In the genomic region with DNA sequence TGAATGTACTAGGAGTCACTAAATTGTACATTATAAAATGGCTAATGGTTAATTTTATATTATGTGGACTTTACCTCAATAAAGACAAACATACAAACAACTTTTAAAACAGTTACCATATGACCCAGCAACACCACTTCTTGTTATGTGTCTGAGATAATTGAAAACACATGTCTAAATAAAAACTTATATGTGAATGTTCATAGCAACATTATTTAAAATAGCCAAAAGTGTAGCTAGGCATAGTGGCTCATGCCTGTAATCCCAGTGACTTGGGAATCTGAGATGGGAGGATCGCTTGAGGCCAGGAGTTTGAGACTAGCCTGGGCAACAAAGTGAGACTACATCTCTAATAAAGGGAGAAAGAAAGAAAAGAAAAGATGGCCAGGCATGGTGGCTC, we compare ENCODE assay signal across 17 cellular contexts. TPM values are rescaled to one million over a fixed set of nuclear protein-coding genes. Genes with fewer than 3 reads are reported as not detected.
DNase-seq lines count a peak whose midpoint lies in the region; ATAC-seq and TF ChIP-seq lines count a peak whose summit lies in the region.
"Had no signal": no experiment of that assay in that cellular context is flagged by ENCODE, and none has a peak within 500 bp of the region (broad histone marks: within the 10 kb centered on the region; RNA-seq: fewer than 3 reads in every experiment).

No MANE protein-coding gene starts in this region.

- no peak overlapping the region for H3K4me3 ChIP-seq in mucosa of descending colon

- H3K4me1 Mint-ChIP-seq in HFFc6 (ENCODE audit: low read depth), result peaks cover 38% of the 10 kb centered on the region
- H3K4me1 Mint-ChIP-seq: H9 had no signal

- no peak for TF ChIP-seq CTCF in HFFc6 (IDR thresholded peaks at IDR 0.05)
- no peak for TF ChIP-seq CTCF in mucosa of descending colon (IDR thresholded peaks at IDR 0.05)

- 0 out of 2 replicates have a peak, but pooled peaks cover 9% of the 10 kb centered on the region for H3K36me3 Mint-ChIP-seq in HFFc6 (ENCODE audit: low read depth)
- H3K36me3 Mint-ChIP-seq: CD8-positive, alpha-beta T cell had no signal

- H3K27me3 Mint-ChIP-seq in HFFc6 (ENCODE audit: insufficient read depth), result peaks cover 2% of the 10 kb centered on the region

- H3K36me3 ChIP-seq in mucosa of descending colon (ENCODE audit: low read depth), result no peaks in the 10 kb centered on the region
- H3K36me3 ChIP-seq: BE2C had no signal

- no peak overlapping the region for H3K4me3 Mint-ChIP-seq in HFFc6
- H3K4me3 Mint-ChIP-seq: CD8-positive, alpha-beta T cell; H9 had no signal

- H3K9me3 ChIP-seq in mucosa of descending colon, result no peaks in the 10 kb centered on the region
- H3K9me3 ChIP-seq: BE2C had no signal

- no peaks in the 10 kb centered on the region for H3K4me1 ChIP-seq in mucosa of descending colon (ENCODE audit: low read depth)
- H3K4me1 ChIP-seq: BE2C had no signal

- DNase-seq in HFFc6, result no peak
- DNase-seq in fibroblast of gingiva (ENCODE audit: low read depth), result peak; percentile 64
- no peak for DNase-seq in mucosa of descending colon
- DNase-seq in NCI-H1694 treated with DMSO at 0.1 percent for 48 hours (lab: John Stamatoyannopoulos, UW), result no peak
- no peak for DNase-seq in ureter (ENCODE audit: low spot score)
- no peak for DNase-seq in stimulated activated CD4-positive, alpha-beta T cell treated with anti-CD3 and anti-CD28 coated beads, Interleukin-2, amount 100 ng/mL, for 24 hours
- DNase-seq: BE2C; CD8-positive, alpha-beta T cell; COR-L47; DMS153; DMS79 treated with DMSO at 0.1 percent for 48 hours; EL; GOT3; H9 had no signal

- intact Hi-C loops in mucosa of descending colon (cut with DNase I, micrococcal nuclease), result no loop called here

- H3K27ac Mint-ChIP-seq in HFFc6, result peak overlapping the region; percentile 45; the same call in 1 of the 2 replicates
- H3K27ac Mint-ChIP-seq: CD8-positive, alpha-beta T cell; H9 had no signal

- peaks cover 12% of the 10 kb centered on the region for H3K9me3 Mint-ChIP-seq in HFFc6

- ATAC-seq in mucosa of descending colon (peak; percentile 35), GM19467 (IDR thresholded peaks at IDR 0.05; ENCODE audit: unreplicated experiment) (no peak)
- ATAC-seq: CD8-positive, alpha-beta T cell; HepG2 had no signal

RNA-seq across cellular contexts. Expression of a gene that starts 22.9 kb away (rescaled TPM):
- total RNA-seq in HFFc6 (2021; fragmentation: NEBNext Ultra II Directional; extraction: Animal tissue kit (Norgen Biotek cat#: 25700)), result 10 to 100 TPM; 64.1 to 72.8 (median 71.2) TPM
- 10 to 100 TPM; 65.5 to 96.9 (median 93.8) TPM for total RNA-seq in mucosa of descending colon
- 71.8 TPM for total RNA-seq in ureter

RNA-seq across cellular contexts. Expression of a gene that starts 23.1 kb away (rescaled TPM):
- 10 to 100 TPM; 11.0 to 13.0 (median 11.7) TPM for total RNA-seq in HFFc6 (2021; fragmentation: NEBNext Ultra II Directional; extraction: Animal tissue kit (Norgen Biotek cat#: 25700))
- total RNA-seq in mucosa of descending colon, result 10 to 100 TPM; 18.8 to 32.5 (median 21.2) TPM
- 31.9 TPM for total RNA-seq in ureter

RNA-seq across cellular contexts. Expression of a gene that starts 30.2 kb away (rescaled TPM):
- 10 to 100 TPM; 50.0 to 62.3 (median 59.4) TPM for total RNA-seq in HFFc6 (2021; fragmentation: NEBNext Ultra II Directional; extraction: Animal tissue kit (Norgen Biotek cat#: 25700))
- total RNA-seq in mucosa of descending colon, result 10 to 100 TPM; 27.9 to 38.0 (median 31.8) TPM
- 37.8 TPM for total RNA-seq in ureter

RNA-seq across cellular contexts. Expression of a gene that starts 40.0 kb away (rescaled TPM):
- 1 to 10 TPM; 1.8 to 4.0 (median 2.9) TPM for total RNA-seq in HFFc6 (2021; fragmentation: NEBNext Ultra II Directional; extraction: Animal tissue kit (Norgen Biotek cat#: 25700))
- total RNA-seq in mucosa of descending colon (10 to 100 TPM; 18.5 to 51.9 (median 23.1) TPM), ureter (25.9 TPM)
- total RNA-seq: HT1080 had no signal

RNA-seq across cellular contexts. Expression of a gene that starts 45.5 kb away (rescaled TPM):
- 1 to 10 TPM in 5 of 6 experiments, under 1 TPM in 1; 0.84 to 1.9 (median 1.3) TPM for total RNA-seq in HFFc6 (2021; fragmentation: NEBNext Ultra II Directional; extraction: Animal tissue kit (Norgen Biotek cat#: 25700))
- total RNA-seq in mucosa of descending colon (10 to 100 TPM; 35.8 to 92.8 (median 90.9) TPM), ureter (17.3 TPM)
- total RNA-seq: HT1080 had no signal
